9 cellular contexts compared by ENCODE assay signal in genomic region chr10:14554091-14554842, GRCh38.
A peak's percentile ranks its signal among the peaks of the same experiment; 100 is the strongest.
DNase-seq lines count a peak whose midpoint lies in the region; ATAC-seq and TF ChIP-seq lines count a peak whose summit lies in the region.
"Had no signal": no experiment of that assay in that cellular context is flagged by ENCODE, and none has a peak within 500 bp of the region (broad histone marks: within the 10 kb centered on the region; RNA-seq: fewer than 3 reads in every experiment).

No MANE protein-coding gene starts in this region.

- ATAC-seq in esophagus mucosa: peak; percentile 60
- no peak for ATAC-seq in HG03108 (IDR thresholded peaks at IDR 0.05; ENCODE audit: unreplicated experiment)

- H3K36me3 ChIP-seq in PC-9 (ENCODE audit: low read depth): peaks cover 34% of the 10 kb centered on the region
- H3K36me3 ChIP-seq in stomach: peaks cover 0 to 3% (median 0%) of the 10 kb centered on the region in 4 donors

- no peak for DNase-seq in activated CD4-positive, alpha-beta T cell treated with anti-CD3 and anti-CD28 coated beads, Interleukin-2, amount 10 ng/mL, durations not matched to agents 7 days and 5 days
- no peak for DNase-seq in activated CD4-positive, alpha-beta T cell treated with anti-CD3 and anti-CD28 coated beads for 4 hours
- DNase-seq in PC-9 (peak; percentile 54 to 84), stomach (peak; percentile 59), SW 1271 (lab: John Stamatoyannopoulos, UW) (no peak), posterior cingulate gyrus (no peak)
- DNase-seq: COR-L47 had no signal

- H3K4me2 ChIP-seq in PC-9: peak overlapping the region; percentile 47

- H3K27me3 ChIP-seq in PC-9 (ENCODE audit: insufficient read depth, low read depth): no peaks in the 10 kb centered on the region
- H3K27me3 ChIP-seq in stomach: no peaks in the 10 kb centered on the region

- peaks cover 91% of the 10 kb centered on the region for H3K4me1 Mint-ChIP-seq in activated CD4-positive, alpha-beta T cell treated with anti-CD3 and anti-CD28 coated beads, Interleukin-2, amount 10 ng/mL, durations not matched to agents 7 days and 5 days

- no peaks in the 10 kb centered on the region for H3K27me3 Mint-ChIP-seq in activated CD4-positive, alpha-beta T cell treated with anti-CD3 and anti-CD28 coated beads, Interleukin-2, amount 10 ng/mL, durations not matched to agents 7 days and 5 days

- H2AFZ ChIP-seq in PC-9: no peak overlapping the region

- H3K27ac Mint-ChIP-seq in activated CD4-positive, alpha-beta T cell treated with anti-CD3 and anti-CD28 coated beads, Interleukin-2, amount 10 ng/mL, durations not matched to agents 7 days and 5 days: peak overlapping the region; percentile 82

- 34 to 47% (median 41%) methylated on average over 5 of the region's 5 CpGs for WGBS in stomach, 5 donors

- CTCF ChIA-PET in activated CD4-positive, alpha-beta T cell treated with anti-CD3 and anti-CD28 coated beads, Interleukin-2, amount 10 ng/mL, durations not matched to agents 7 days and 5 days (lab: Charles Lee): interaction anchor here (0.9 to 2.3 kb wide), 2 partner anchors 12 to 259 kb away, joined by 3 to 8 read pairs; no protein-coding TSS in a partner anchor
- CTCF ChIA-PET in PC-9 (lab: Charles Lee): no interaction called here

- no peaks in the 10 kb centered on the region for H3K9me2 ChIP-seq in PC-9 (ENCODE audit: insufficient read depth)

- intact Hi-C loops in PC-9 (cut with micrococcal nuclease; ENCODE audit: unreplicated experiment): loop anchor here (5.0 kb wide), 1 partner anchor 33 kb away; no protein-coding TSS in a partner anchor
- intact Hi-C loops in stomach (cut with DNase I; ENCODE audit: low total_unique reads): no loop called here
- intact Hi-C loops in posterior cingulate gyrus (cut with DNase I): no loop called here

- H3K27ac ChIP-seq in PC-9 (peak overlapping the region; percentile 69), stomach (peak overlapping the region; percentile 69 to 90 (median 82))

- peaks cover 73% of the 10 kb centered on the region for H3K36me3 Mint-ChIP-seq in activated CD4-positive, alpha-beta T cell treated with anti-CD3 and anti-CD28 coated beads, Interleukin-2, amount 10 ng/mL, durations not matched to agents 7 days and 5 days (ENCODE audit: low read depth)

- TF ChIP-seq CTCF in PC-9 (conservative IDR thresholded peaks at IDR 0.05) (no peak), stomach (IDR thresholded peaks at IDR 0.05) (no peak)

- peaks cover 58% of the 10 kb centered on the region for H3F3A ChIP-seq in PC-9 (ENCODE audit: insufficient read depth, low read depth)

- H3K9me3 ChIP-seq in PC-9 (ENCODE audit: insufficient read depth, low read depth) (no peaks in the 10 kb centered on the region), stomach (no peaks in the 10 kb centered on the region)

- H4K20me1 ChIP-seq in PC-9 (ENCODE audit: insufficient read depth): peaks cover 33% of the 10 kb centered on the region

- no TSS peak for BruUV-seq in PC-9 (replicated peaks; lab: Mats Ljungman, UMichigan)

- H3K9me3 Mint-ChIP-seq in activated CD4-positive, alpha-beta T cell treated with anti-CD3 and anti-CD28 coated beads, Interleukin-2, amount 10 ng/mL, durations not matched to agents 7 days and 5 days: no peaks in the 10 kb centered on the region

- POLR2A ChIA-PET in activated CD4-positive, alpha-beta T cell treated with anti-CD3 and anti-CD28 coated beads, Interleukin-2, amount 10 ng/mL, durations not matched to agents 7 days and 5 days (lab: Charles Lee): interaction anchor here (0.5 kb wide), 2 partner anchors 23 to 25 kb away, joined by 3 to 5 read pairs; no protein-coding TSS in a partner anchor
- POLR2A ChIA-PET in PC-9 (lab: Charles Lee; ENCODE audit: unreplicated experiment): interaction anchor here (0.6 to 0.8 kb wide), 5 partner anchors 8 to 406 kb away, joined by 3 to 7 read pairs (median 5); no protein-coding TSS in a partner anchor

- TF ChIP-seq POLR2A in stomach (IDR thresholded peaks at IDR 0.05): no peak

- H3K4me3 Mint-ChIP-seq in activated CD4-positive, alpha-beta T cell treated with anti-CD3 and anti-CD28 coated beads, Interleukin-2, amount 10 ng/mL, durations not matched to agents 7 days and 5 days: peak overlapping the region; percentile 8

- H3K79me2 ChIP-seq in PC-9 (ENCODE audit: low read depth): peaks cover 100% of the 10 kb centered on the region

- TF ChIP-seq EP300 in stomach (IDR thresholded peaks at IDR 0.05): no peak

- H3K4me3 ChIP-seq in PC-9 (no peak overlapping the region), stomach (peak overlapping the region in 1 of 4 donors; percentile 6)

- H3K4me1 ChIP-seq in PC-9 (replicated peaks; ENCODE audit: insufficient read depth) (peaks cover 62% of the 10 kb centered on the region), stomach (peaks cover 55 to 96% (median 75%) of the 10 kb centered on the region in 4 donors)

Comparison
In these comparisons a context has a peak if more than half of its experiments do, and no peak if none do; other contexts are left out.
1. DNase-seq: peak in PC-9 (2 of 2) and stomach (single experiment); none in activated CD4-positive, alpha-beta T cell treated with anti-CD3 and anti-CD28 coated beads, Interleukin-2, amount 10 ng/mL, durations not matched to agents 7 days and 5 days (single experiment), activated CD4-positive, alpha-beta T cell treated with anti-CD3 and anti-CD28 coated beads for 4 hours (0 of 2), SW 1271 (0 of 2) and posterior cingulate gyrus (0 of 10).